In the genomic region with DNA sequence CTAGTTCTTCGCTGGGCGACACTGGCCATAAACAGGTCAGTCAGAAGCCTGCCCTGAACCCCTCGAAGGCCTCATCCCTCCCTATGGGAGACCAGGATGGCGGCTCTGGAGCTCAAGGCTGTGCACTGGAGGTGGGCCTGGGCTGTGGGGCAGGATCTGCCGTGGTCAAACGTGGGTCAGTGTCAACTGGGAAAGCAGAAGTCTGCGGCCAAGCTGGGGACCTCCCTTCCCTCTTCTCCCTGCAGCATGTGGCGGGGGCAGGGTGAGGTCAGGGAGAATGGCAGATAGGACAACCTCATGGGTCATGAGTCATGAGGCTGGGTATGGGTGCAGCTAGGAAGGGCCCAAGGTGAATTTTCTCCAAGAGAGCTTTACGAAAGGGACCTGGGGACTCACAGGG, we compare ENCODE assay signal across 1 cellular context.
TF ChIP-seq lines count a peak whose summit lies in the region.

No MANE protein-coding gene starts in this region.

TF ChIP-seq in WTC11, 78 proteins besides CTCF, POLR2A, EP300 and RAD21 (continued from another document):
- TF ChIP-seq, protein P1, sequence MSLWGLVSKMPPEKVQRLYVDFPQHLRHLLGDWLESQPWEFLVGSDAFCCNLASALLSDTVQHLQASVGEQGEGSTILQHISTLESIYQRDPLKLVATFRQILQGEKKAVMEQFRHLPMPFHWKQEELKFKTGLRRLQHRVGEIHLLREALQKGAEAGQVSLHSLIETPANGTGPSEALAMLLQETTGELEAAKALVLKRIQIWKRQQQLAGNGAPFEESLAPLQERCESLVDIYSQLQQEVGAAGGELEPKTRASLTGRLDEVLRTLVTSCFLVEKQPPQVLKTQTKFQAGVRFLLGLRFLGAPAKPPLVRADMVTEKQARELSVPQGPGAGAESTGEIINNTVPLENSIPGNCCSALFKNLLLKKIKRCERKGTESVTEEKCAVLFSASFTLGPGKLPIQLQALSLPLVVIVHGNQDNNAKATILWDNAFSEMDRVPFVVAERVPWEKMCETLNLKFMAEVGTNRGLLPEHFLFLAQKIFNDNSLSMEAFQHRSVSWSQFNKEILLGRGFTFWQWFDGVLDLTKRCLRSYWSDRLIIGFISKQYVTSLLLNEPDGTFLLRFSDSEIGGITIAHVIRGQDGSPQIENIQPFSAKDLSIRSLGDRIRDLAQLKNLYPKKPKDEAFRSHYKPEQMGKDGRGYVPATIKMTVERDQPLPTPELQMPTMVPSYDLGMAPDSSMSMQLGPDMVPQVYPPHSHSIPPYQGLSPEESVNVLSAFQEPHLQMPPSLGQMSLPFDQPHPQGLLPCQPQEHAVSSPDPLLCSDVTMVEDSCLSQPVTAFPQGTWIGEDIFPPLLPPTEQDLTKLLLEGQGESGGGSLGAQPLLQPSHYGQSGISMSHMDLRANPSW (CRISPR knock-in tag; conservative IDR thresholded peaks at IDR 0.05; ENCODE audit: low read depth) = no peak
